In genomic region chr6:140731741-140732140, GRCh38 we compare ENCODE assay signal across 16 cellular contexts.
"Had no signal": no experiment of that assay in that cellular context is flagged by ENCODE, and none has a peak within 500 bp of the region (broad histone marks: within the 10 kb centered on the region; RNA-seq: fewer than 3 reads in every experiment).

No MANE protein-coding gene starts in this region.

- H3K27ac ChIP-seq: gastroesophageal sphincter, neural progenitor cell, pancreas, sigmoid colon, transverse colon had no signal

- DNase-seq: activated CD4-positive, alpha-beta memory T cell treated with anti-CD3 and anti-CD28 coated beads, Interleukin-2, amount 10 ng/mL, durations not matched to agents 7 days and 5 days; activated CD4-positive, alpha-beta T cell treated with anti-CD3 and anti-CD28 coated beads for 36 hours; activated effector memory CD4-positive, alpha-beta T cell treated with Interleukin-2 at 50 U/mL for 16 hours; activated T-cell treated with anti-CD3 and anti-CD28 coated beads, Interleukin-2, amount 50 U/mL, for 4 hours; amniotic stem cell; cerebellar nuclear complex; naive B cell; pancreas; sigmoid colon; stimulated activated CD4-positive, alpha-beta T cell treated with anti-CD3 and anti-CD28 coated beads, Interleukin-2, amount 100 ng/mL, for 48 hours; stimulated activated naive B cell treated with anti-CD40 and anti-IgM and Interleukin-4, amounts not matched to agents 10 μg/mL and 1 μg/mL and 100 μg/mL, for 72 hours; transverse colon had no signal

- H3K9me3 ChIP-seq: gastroesophageal sphincter, pancreas, sigmoid colon, transverse colon had no signal

- H3K27me3 ChIP-seq: gastroesophageal sphincter, neural progenitor cell, pancreas, sigmoid colon, transverse colon had no signal

- H3K4me1 ChIP-seq: neural progenitor cell, pancreas, transverse colon had no signal

- H3K36me3 ChIP-seq: gastroesophageal sphincter, neural progenitor cell, pancreas, sigmoid colon, transverse colon had no signal

- FAIRE-seq: islet of Langerhans had no signal

- ATAC-seq: activated CD4-positive, alpha-beta T cell treated with anti-CD3 and anti-CD28 coated beads for 36 hours; activated naive CD4-positive, alpha-beta T cell treated with anti-CD3 and anti-CD28 coated beads, Interleukin-2, amount 50 U/mL, for 72 hours; activated T-cell treated with anti-CD3 and anti-CD28 coated beads, Interleukin-2, amount 50 U/mL, for 4 hours; gastroesophageal sphincter; pancreas; stimulated activated naive B cell treated with anti-CD40 and anti-IgM and Interleukin-4, amounts not matched to agents 10 μg/mL and 1 μg/mL and 100 μg/mL, for 72 hours had no signal

- H3K4me3 ChIP-seq: gastroesophageal sphincter, neural progenitor cell, pancreas, sigmoid colon, transverse colon had no signal
